Comparison of ENCODE assay signal across 2 cellular contexts in genomic region chr19:4232614-4233281, GRCh38.
TF ChIP-seq lines count a peak whose summit lies in the region.

No MANE protein-coding gene starts in this region.

TF ChIP-seq in HEK293T, 16 proteins besides CTCF, POLR2A, EP300 and RAD21:
- no peak for TF ChIP-seq NFRKB (IDR thresholded peaks at IDR 0.05)
- no peak for TF ChIP-seq LEF1 (IDR thresholded peaks at IDR 0.05; ENCODE audit: borderline replicate concordance)
- TF ChIP-seq FOXM1 (IDR thresholded peaks at IDR 0.05; ENCODE audit: borderline replicate concordance) = no peak
- no peak for TF ChIP-seq ARNT (IDR thresholded peaks at IDR 0.05)
TF ChIP-seq in HEK293T: peak in this region for 0.

TF ChIP-seq in H1, 55 proteins besides CTCF, POLR2A, EP300 and RAD21:
- TF ChIP-seq CREB1 (IDR thresholded peaks at IDR 0.05) (no peak), SP4 (IDR thresholded peaks at IDR 0.05; ENCODE audit: low read length) (no peak), CBX8 (IDR thresholded peaks at IDR 0.05; ENCODE audit: borderline replicate concordance, low read depth, low read length) (no peak), RFX5 (IDR thresholded peaks at IDR 0.05; ENCODE audit: borderline replicate concordance, low read depth, low read length) (no peak), CHD2 (IDR thresholded peaks at IDR 0.05; ENCODE audit: low read length) (no peak), TCF12 (IDR thresholded peaks at IDR 0.05; ENCODE audit: low read depth, low read length) (no peak), SUZ12 (IDR thresholded peaks at IDR 0.05; ENCODE audit: low read length) (no peak), EZH2 (IDR thresholded peaks at IDR 0.05; ENCODE audit: low read depth, low read length, severe bottlenecking) (no peak), MAFK (IDR thresholded peaks at IDR 0.05; ENCODE audit: low read depth, low read length) (no peak), PHF8 (conservative IDR thresholded peaks at IDR 0.05; ENCODE audit: low read depth, low read length) (no peak), NANOG (IDR thresholded peaks at IDR 0.05; ENCODE audit: insufficient read depth, low read depth, low read length, poor library complexity, severe bottlenecking) (no peak)
- TF ChIP-seq, protein P1, sequence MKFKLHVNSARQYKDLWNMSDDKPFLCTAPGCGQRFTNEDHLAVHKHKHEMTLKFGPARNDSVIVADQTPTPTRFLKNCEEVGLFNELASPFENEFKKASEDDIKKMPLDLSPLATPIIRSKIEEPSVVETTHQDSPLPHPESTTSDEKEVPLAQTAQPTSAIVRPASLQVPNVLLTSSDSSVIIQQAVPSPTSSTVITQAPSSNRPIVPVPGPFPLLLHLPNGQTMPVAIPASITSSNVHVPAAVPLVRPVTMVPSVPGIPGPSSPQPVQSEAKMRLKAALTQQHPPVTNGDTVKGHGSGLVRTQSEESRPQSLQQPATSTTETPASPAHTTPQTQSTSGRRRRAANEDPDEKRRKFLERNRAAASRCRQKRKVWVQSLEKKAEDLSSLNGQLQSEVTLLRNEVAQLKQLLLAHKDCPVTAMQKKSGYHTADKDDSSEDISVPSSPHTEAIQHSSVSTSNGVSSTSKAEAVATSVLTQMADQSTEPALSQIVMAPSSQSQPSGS (IDR thresholded peaks at IDR 0.05; ENCODE audit: low read length) = no peak
- TF ChIP-seq, protein P2, sequence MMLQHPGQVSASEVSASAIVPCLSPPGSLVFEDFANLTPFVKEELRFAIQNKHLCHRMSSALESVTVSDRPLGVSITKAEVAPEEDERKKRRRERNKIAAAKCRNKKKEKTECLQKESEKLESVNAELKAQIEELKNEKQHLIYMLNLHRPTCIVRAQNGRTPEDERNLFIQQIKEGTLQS (IDR thresholded peaks at IDR 0.05; ENCODE audit: insufficient read depth, low read depth, low read length) = no peak
TF ChIP-seq in H1: peak in this region for 0.
